Comparison of ENCODE assay signal across 8 cellular contexts in the genomic region with DNA sequence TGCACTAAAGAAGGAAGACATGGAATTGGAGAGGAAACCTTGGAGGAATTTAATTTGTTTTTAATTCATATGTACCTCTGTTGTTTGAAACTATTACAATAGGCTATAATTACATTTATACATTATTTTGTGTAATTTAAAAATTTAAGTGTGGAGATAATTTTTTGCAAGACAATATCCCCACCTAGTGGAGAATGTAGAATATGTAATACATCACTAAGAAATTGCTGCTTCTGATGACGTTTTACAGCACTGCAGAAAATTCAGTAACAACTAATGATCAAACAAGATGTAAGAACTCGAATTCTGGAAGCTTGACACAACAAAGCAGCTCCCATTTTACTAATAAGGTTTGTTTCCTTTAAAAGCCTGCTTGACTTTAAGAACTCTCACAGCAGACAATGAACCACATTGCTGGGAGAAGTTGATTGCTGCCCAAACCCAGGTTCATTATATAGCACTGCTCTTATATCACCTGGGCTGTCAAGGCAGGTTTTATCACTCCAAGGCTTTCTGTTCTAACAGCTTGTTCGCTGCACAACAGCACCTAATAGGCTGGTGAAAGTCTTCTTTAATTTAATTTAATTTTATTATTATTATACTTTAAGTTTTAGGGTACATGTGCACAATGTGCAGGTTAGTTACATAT. TPM values are rescaled to one million over a fixed set of nuclear protein-coding genes. Genes with fewer than 3 reads are reported as not detected.
DNase-seq lines count a peak whose midpoint lies in the region; ATAC-seq and TF ChIP-seq lines count a peak whose summit lies in the region.

No MANE protein-coding gene starts in this region.

- H3K27me3 ChIP-seq in ACC112 (ENCODE audit: insufficient read depth, low read length): no peaks in the 10 kb centered on the region
- H3K27me3 ChIP-seq in mesendoderm (ENCODE audit: insufficient read depth, low read length, poor library complexity): no peaks in the 10 kb centered on the region
- H3K27me3 ChIP-seq in effector memory CD4-positive, alpha-beta T cell (replicated peaks; ENCODE audit: control insufficient read depth, insufficient read depth, low read length, poor library complexity, severe bottlenecking): no peaks in the 10 kb centered on the region

- peak overlapping the region; percentile 99; the same call in 1 of the 2 replicates for H3K27ac ChIP-seq in ACC112 (ENCODE audit: low read depth, low read length)
- no peak overlapping the region for H3K27ac ChIP-seq in mesendoderm (ENCODE audit: low read depth, low read length)
- H3K27ac ChIP-seq in effector memory CD4-positive, alpha-beta T cell (ENCODE audit: insufficient read depth, low read length, poor library complexity, severe bottlenecking): no peak overlapping the region

- no peak overlapping the region for H3K4me2 ChIP-seq in mesendoderm (ENCODE audit: low read length)

- TF ChIP-seq CTCF in GM10266 (IDR thresholded peaks at IDR 0.05; ENCODE audit: control insufficient read depth, insufficient read depth, low read depth, missing control alignments): peak; percentile 41
- peak; percentile 47 for TF ChIP-seq CTCF in choroid plexus epithelial cell (conservative IDR thresholded peaks at IDR 0.05; ENCODE audit: low read depth, low read length)

- no peak overlapping the region for H3K18ac ChIP-seq in mesendoderm (ENCODE audit: low read length)

- no peak overlapping the region for H4K5ac ChIP-seq in mesendoderm (ENCODE audit: low read length)

- WGBS in mesendoderm (ENCODE audit: extremely low coverage, insufficient coverage, low lambda C conversion rate): no CpG with 5 or more reads among the region's 3 CpGs

- no peak overlapping the region for H2BK5ac ChIP-seq in mesendoderm (ENCODE audit: low read length)

- peak; percentile 33 for DNase-seq in GM10266 (ENCODE audit: extremely low spot score)
- peak; percentile 36 for DNase-seq in NCI-H69 (lab: John Stamatoyannopoulos, UW)
- DNase-seq in choroid plexus epithelial cell (ENCODE audit: low read depth): peak; percentile 75
- DNase-seq in mesendoderm: peak; percentile 35
- DNase-seq in effector memory CD4-positive, alpha-beta T cell: no peak
- DNase-seq in NK-92 (lab: John Stamatoyannopoulos, UW; ENCODE audit: unreplicated experiment): no peak

- no peak overlapping the region for H2BK15ac ChIP-seq in mesendoderm (replicated peaks; ENCODE audit: low read depth)

- no peak overlapping the region for H4K8ac ChIP-seq in mesendoderm (ENCODE audit: low read depth, low read length)

- no peaks in the 10 kb centered on the region for H3K9me3 ChIP-seq in effector memory CD4-positive, alpha-beta T cell (ENCODE audit: control insufficient read depth, low read length)

- peaks cover 32% of the 10 kb centered on the region for H3K4me1 ChIP-seq in ACC112 (ENCODE audit: control insufficient read depth, insufficient read depth, low read length, unreplicated experiment)
- no peaks in the 10 kb centered on the region for H3K4me1 ChIP-seq in mesendoderm (ENCODE audit: control insufficient read depth, low read depth, low read length)
- no peaks in the 10 kb centered on the region for H3K4me1 ChIP-seq in effector memory CD4-positive, alpha-beta T cell (ENCODE audit: control insufficient read depth, insufficient read depth, low read length, poor library complexity, severe bottlenecking)

- no peak overlapping the region for H3K23ac ChIP-seq in mesendoderm (ENCODE audit: low read length)

- H3K9ac ChIP-seq in mesendoderm (ENCODE audit: low read length): no peak overlapping the region

- H3K4ac ChIP-seq in mesendoderm (ENCODE audit: low read depth, low read length): no peak overlapping the region

- no peak for ATAC-seq in HG02588 (IDR thresholded peaks at IDR 0.05; ENCODE audit: unreplicated experiment)

- no peaks in the 10 kb centered on the region for H3K79me1 ChIP-seq in mesendoderm (ENCODE audit: low read length)

- no peak overlapping the region for H3K4me3 ChIP-seq in ACC112 (ENCODE audit: low read depth, low read length)
- no peak overlapping the region for H3K4me3 ChIP-seq in choroid plexus epithelial cell (ENCODE audit: low read depth, low read length)
- H3K4me3 ChIP-seq in mesendoderm (ENCODE audit: low read length): no peak overlapping the region
- H3K4me3 ChIP-seq in effector memory CD4-positive, alpha-beta T cell (ENCODE audit: insufficient read depth, low read depth, low read length, poor library complexity, severe bottlenecking): no peak overlapping the region

- no peak overlapping the region for H2BK120ac ChIP-seq in mesendoderm (ENCODE audit: low read depth, low read length)

- no peaks in the 10 kb centered on the region for H3K79me2 ChIP-seq in ACC112 (ENCODE audit: control insufficient read depth, insufficient read depth, low read length, unreplicated experiment)
- H3K79me2 ChIP-seq in mesendoderm (ENCODE audit: control insufficient read depth, insufficient read depth, low read length): no peaks in the 10 kb centered on the region

- no peak overlapping the region for H3K56ac ChIP-seq in mesendoderm (ENCODE audit: low read length)

- H2AK5ac ChIP-seq in mesendoderm (ENCODE audit: low read length): no peak overlapping the region

- H3K36me3 ChIP-seq in ACC112 (ENCODE audit: insufficient read depth, low read length) (peaks cover 5% of the 10 kb centered on the region; the same call in 1 of the 2 replicates), mesendoderm (ENCODE audit: control insufficient read depth, insufficient read depth, low read length) (peaks cover 1% of the 10 kb centered on the region)
- peaks cover 14% of the 10 kb centered on the region for H3K36me3 ChIP-seq in effector memory CD4-positive, alpha-beta T cell (ENCODE audit: control insufficient read depth, insufficient read depth, low read length)

- H2AFZ ChIP-seq in ACC112 (ENCODE audit: low read length, unreplicated experiment): no peak overlapping the region

RNA-seq across cellular contexts. Expression of gene THADA, which starts 53.4 kb away (rescaled TPM):
- polyA plus RNA-seq in mesendoderm (2013, experiment 1 of 2): 10.2 TPM
- 10.1 TPM for polyA plus RNA-seq in mesendoderm (2013, experiment 2 of 2)

Comparison
In these comparisons a context has a peak if more than half of its experiments do, and no peak if none do; other contexts are left out.
1. DNase-seq: peak in GM10266 (single experiment), NCI-H69 (single experiment), choroid plexus epithelial cell (single experiment) and mesendoderm (single experiment); none in effector memory CD4-positive, alpha-beta T cell (0 of 3) and NK-92 (single experiment).